ENCODE assay signal across 17 cellular contexts in the genomic region with DNA sequence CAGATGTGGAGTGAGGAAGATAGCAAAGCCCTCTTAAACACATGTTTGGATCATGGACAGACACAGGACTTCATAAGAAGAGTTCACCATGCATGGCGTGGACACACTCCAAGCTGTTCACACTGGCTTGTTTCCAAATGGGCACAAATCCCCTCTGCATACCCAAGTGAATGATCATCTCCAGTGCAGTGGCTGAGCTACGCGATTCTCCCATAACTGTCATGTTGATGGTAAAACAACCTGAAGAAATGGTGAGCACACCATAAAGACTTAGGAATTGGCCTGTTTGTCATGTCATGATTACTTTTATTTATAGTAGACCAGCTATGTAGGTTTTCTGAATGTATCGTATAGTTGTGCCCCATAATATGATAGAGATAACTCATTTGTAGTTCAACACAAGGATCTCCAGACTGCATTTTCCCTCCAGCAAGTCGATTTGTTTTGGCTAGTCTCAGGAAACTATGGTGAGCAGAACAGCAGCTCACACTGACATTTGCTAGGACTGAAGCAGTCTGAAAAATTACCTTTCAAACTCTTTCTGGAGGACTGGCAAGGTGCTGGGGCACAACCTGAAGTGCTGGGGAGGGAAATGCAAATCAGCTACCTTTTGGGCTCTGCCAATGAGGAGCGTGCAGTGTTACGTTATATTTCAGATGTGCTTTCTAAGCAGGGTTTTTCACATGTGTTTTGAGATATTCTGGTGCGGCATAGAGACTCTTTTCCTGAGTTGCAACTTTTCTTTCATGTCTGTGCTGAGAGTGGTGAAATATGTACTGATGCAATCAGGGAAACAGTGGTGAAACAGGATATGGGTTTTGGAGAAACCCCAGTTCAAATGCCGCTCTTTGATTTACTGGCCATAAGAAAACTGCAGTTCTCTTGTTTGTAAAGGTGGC.
DNase-seq lines count a peak whose midpoint lies in the region; FAIRE-seq and TF ChIP-seq lines count a peak whose summit lies in the region.
"Had no signal": no experiment of that assay in that cellular context is flagged by ENCODE, and none has a peak within 500 bp of the region (broad histone marks: within the 10 kb centered on the region; RNA-seq: fewer than 3 reads in every experiment).

No MANE protein-coding gene starts in this region.

- H4K20me1 ChIP-seq in BLaER1 = no peaks in the 10 kb centered on the region
- no peaks in the 10 kb centered on the region for H4K20me1 ChIP-seq in H1 (replicated peaks in 1 of 2; ENCODE audit: control insufficient read depth in 1 of 2, insufficient read depth in 2 of 2, low read length in 2 of 2)

- no peak overlapping the region for H4K91ac ChIP-seq in H1 (replicated peaks; ENCODE audit: insufficient read length, low read length)

- no peaks in the 10 kb centered on the region for H3K36me3 ChIP-seq in BLaER1
- no peaks in the 10 kb centered on the region for H3K36me3 ChIP-seq in H1 (ENCODE audit: control insufficient read depth in 2 of 4, insufficient read depth in 4 of 4, low read length in 3 of 4)
- H3K36me3 ChIP-seq in MG63 = no peaks in the 10 kb centered on the region
- H3K36me3 ChIP-seq: Peyer's patch had no signal

- no peak overlapping the region for H3K4ac ChIP-seq in H1 (replicated peaks; ENCODE audit: insufficient read length, low read depth, low read length)

- DNase-seq in GF-D8 (lab: John Stamatoyannopoulos, UW) (peak; percentile 78), NB4 (ENCODE audit: low read depth) (peak; percentile 58), H1 (ENCODE audit: low read depth in 1 of 2, low spot score in 2 of 2) (no peak), HK-2 (ENCODE audit: unreplicated experiment) (no peak), GM10248 (ENCODE audit: extremely low spot score) (no peak), MG63 (no peak), cerebellum (ENCODE audit: low spot score) (no peak)
- DNase-seq: CD8-positive, alpha-beta memory T cell; H7; NCI-H1930; NCI-H2227 treated with DMSO at 0.1 percent for 48 hours; NCI-H524 treated with DMSO at 0.1 percent for 48 hours; NK-92 treated with Interleukin-12 subunit alpha and Interleukin-12 subunit beta, amount 100 ng/mL, for 24 hours; Peyer's patch; SHP77; T-helper 17 cell had no signal

- H3K79me1 ChIP-seq in H1 (ENCODE audit: low read depth, low read length) = no peaks in the 10 kb centered on the region

- 0 out of 2 replicates have a peak overlapping the region, but pooled peaks have one; percentile 73 for H2AFZ ChIP-seq in H1 (ENCODE audit: low read length)

- no peak for TF ChIP-seq EP300 in H1 (IDR thresholded peaks at IDR 0.05; ENCODE audit: borderline replicate concordance in 1 of 2, low read depth in 2 of 2, low read length in 2 of 2)

- H3K9ac ChIP-seq in BLaER1 (no peak overlapping the region), H1 (replicated peaks in 1 of 4; ENCODE audit: extremely low read depth in 1 of 4, low read depth in 3 of 4, low read length in 3 of 4) (no peak overlapping the region)

- no peak overlapping the region for H2BK12ac ChIP-seq in H1 (ENCODE audit: low read depth, low read length)

- POLR2A ChIA-PET in H1 (lab: Charles Lee; ENCODE audit: partially characterized antibody) = no interaction called here
- POLR2A ChIA-PET in GM10248 (lab: Yijun Ruan, JAX) = interaction anchor here (0.6 kb wide), 1 partner anchor 1552 kb away, joined by 4 read pairs; no protein-coding TSS in a partner anchor

- H3K9me3 ChIP-seq in BLaER1 (no peaks in the 10 kb centered on the region), H1 (ENCODE audit: insufficient read depth in 2 of 2, low read depth in 1 of 2, low read length in 1 of 2) (no peaks in the 10 kb centered on the region; a peak in 1 of 4 replicates), MG63 (no peaks in the 10 kb centered on the region)

- H3K4me2 ChIP-seq in BLaER1 = peak overlapping the region; percentile 43
- H3K4me2 ChIP-seq in H1 (ENCODE audit: insufficient read depth in 1 of 2, low read depth in 2 of 2, low read length in 2 of 2) = no peak overlapping the region

- no peak overlapping the region for H2BK20ac ChIP-seq in H1 (ENCODE audit: low read length)

- TF ChIP-seq CTCF in NB4 (IDR thresholded peaks at IDR 0.05; ENCODE audit: low read depth, low read length) (no peak), H1 (IDR thresholded peaks at IDR 0.05; ENCODE audit: control extremely low read depth in 1 of 3, insufficient read depth in 1 of 3, low read depth in 1 of 3, low read length in 3 of 3) (no peak), GM10248 (IDR thresholded peaks at IDR 0.05; ENCODE audit: control extremely low read depth, extremely low read depth, low read depth, missing control alignments) (no peak)

- H3K79me2 ChIP-seq in H1 (ENCODE audit: control insufficient read depth in 1 of 2, insufficient read depth in 2 of 2, low read length in 2 of 2) = no peaks in the 10 kb centered on the region

- 86% methylated on average over 9 of the region's 9 CpGs; no CpG with 5 or more reads in 1 of the 2 experiments for WGBS in H1 (ENCODE audit: extremely low coverage in 1 of 2, insufficient coverage in 1 of 2, insufficient read length in 1 of 2, insufficient replicate concordance in 2 of 2, low coverage in 1 of 2, low lambda C conversion rate in 2 of 2, missing lambda C conversion rate in 1 of 2), 2 experiments

- no peak overlapping the region for H2BK120ac ChIP-seq in H1 (replicated peaks; ENCODE audit: low read depth, low read length)

- no peak overlapping the region for H2BK15ac ChIP-seq in H1 (ENCODE audit: low read length)

- H3K23me2 ChIP-seq in H1 (ENCODE audit: low read depth, low read length) = no peaks in the 10 kb centered on the region

- H2AK5ac ChIP-seq in H1 (ENCODE audit: low read depth, low read length) = no peak overlapping the region

- TF ChIP-seq POLR2A in NB4 (IDR thresholded peaks at IDR 0.05; ENCODE audit: extremely low read depth, insufficient read length) (no peak), H1 (IDR thresholded peaks at IDR 0.05; ENCODE audit: control extremely low read depth in 1 of 2, low read depth in 2 of 2, low read length in 2 of 2) (no peak)

- no peak overlapping the region for H3K14ac ChIP-seq in H1 (ENCODE audit: insufficient read length)

- H3K18ac ChIP-seq in H1 (ENCODE audit: extremely low read depth, low read length) = no peak overlapping the region

- H4K5ac ChIP-seq in H1 (ENCODE audit: insufficient read length, low read depth, low read length) = no peak overlapping the region

- no peak overlapping the region for H2BK5ac ChIP-seq in H1 (ENCODE audit: low read depth, low read length)

- H3K27ac ChIP-seq in BLaER1 = 0 out of 2 replicates have a peak overlapping the region, but pooled peaks have one; percentile 25
- H3K27ac ChIP-seq in H1 (ENCODE audit: low read depth, low read length) = no peak overlapping the region
- H3K27ac ChIP-seq: Peyer's patch had no signal

- CTCF ChIA-PET in H1 (lab: Charles Lee; ENCODE audit: partially characterized antibody) = interaction anchor here (0.9 kb wide), 1 partner anchor 38 kb away, joined by 3 read pairs; no protein-coding TSS in a partner anchor
- CTCF ChIA-PET in GM10248 (lab: Yijun Ruan, JAX) = no interaction called here

- H3K4me3 ChIP-seq in BLaER1 (no peak overlapping the region), NB4 (ENCODE audit: low read depth, low read length) (no peak overlapping the region), H1 (ENCODE audit: extremely low read depth in 1 of 4, insufficient read depth in 2 of 4, low read depth in 3 of 4, low read length in 4 of 4) (no peak overlapping the region), MG63 (no peak overlapping the region)
- H3K4me3 ChIP-seq: Peyer's patch had no signal

- H3K27me3 ChIP-seq in BLaER1 (no peaks in the 10 kb centered on the region), H1 (replicated peaks in 1 of 4; ENCODE audit: control insufficient read depth in 3 of 4, extremely low read depth in 1 of 4, insufficient read depth in 3 of 4, low read length in 3 of 4) (no peaks in the 10 kb centered on the region), MG63 (no peaks in the 10 kb centered on the region)
- H3K27me3 ChIP-seq: Peyer's patch had no signal

- H3K56ac ChIP-seq in H1 (replicated peaks; ENCODE audit: insufficient read length, low read depth, low read length) = no peak overlapping the region

- H3K4me1 ChIP-seq in BLaER1 = peaks cover 14% of the 10 kb centered on the region
- H3K4me1 ChIP-seq in H1 (replicated peaks in 1 of 4; ENCODE audit: control insufficient read depth in 3 of 4, insufficient read depth in 4 of 4, low read length in 3 of 4) = no peaks in the 10 kb centered on the region
- H3K4me1 ChIP-seq: Peyer's patch had no signal

- FAIRE-seq in H1 (lab: Jason Lieb, UNC) = no peak

- H4K8ac ChIP-seq in H1 (ENCODE audit: extremely low read depth, insufficient read depth, low read length) = no peak overlapping the region

- no peak for TF ChIP-seq RAD21 in H1 (IDR thresholded peaks at IDR 0.05 in 1 of 2, conservative IDR thresholded peaks at IDR 0.05 in 1 of 2; ENCODE audit: low read depth in 2 of 2, low read length in 2 of 2)

- H3K23ac ChIP-seq in H1 (ENCODE audit: insufficient read length) = no peak overlapping the region

Comparison
In these comparisons a context has a peak if more than half of its experiments do, and no peak if none do; other contexts are left out.
1. DNase-seq: peak in GF-D8 (single experiment) and NB4 (single experiment); none in H1 (0 of 2), HK-2 (single experiment), GM10248 (single experiment), MG63 (single experiment) and cerebellum (single experiment).